ENCODE assay signal across 10 cellular contexts in the genomic region with DNA sequence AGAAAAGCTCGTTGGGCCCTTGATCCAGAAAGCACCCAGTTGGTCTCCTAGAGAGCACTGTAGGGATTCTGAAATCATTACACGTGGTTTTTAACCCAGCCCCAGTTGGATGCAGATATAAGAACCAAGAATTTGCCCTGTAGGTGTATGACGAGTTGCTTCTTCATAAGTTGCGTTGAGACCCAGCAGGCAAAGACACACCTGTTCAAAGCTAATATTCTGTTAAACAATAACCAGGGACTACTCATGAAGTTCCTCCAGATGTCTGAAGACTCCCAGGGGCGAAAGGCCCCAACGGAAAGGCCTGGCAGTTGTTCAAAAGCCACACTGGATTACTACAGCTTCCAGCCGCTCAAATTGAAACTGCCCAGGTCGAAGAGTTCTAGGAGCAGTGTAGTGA.
DNase-seq lines count a peak whose midpoint lies in the region; ATAC-seq and TF ChIP-seq lines count a peak whose summit lies in the region.
"Had no signal": no experiment of that assay in that cellular context is flagged by ENCODE, and none has a peak within 500 bp of the region (broad histone marks: within the 10 kb centered on the region; RNA-seq: fewer than 3 reads in every experiment).

No MANE protein-coding gene starts in this region.

- peaks cover 2% of the 10 kb centered on the region for H3K4me1 Mint-ChIP-seq in progenitor cell of endocrine pancreas (ENCODE audit: low read depth)

- H3K27ac ChIP-seq in SJCRH30: no peak overlapping the region

- no peaks in the 10 kb centered on the region for H3K27me3 Mint-ChIP-seq in progenitor cell of endocrine pancreas

- no peak for TF ChIP-seq CTCF in progenitor cell of endocrine pancreas (IDR thresholded peaks at IDR 0.05; ENCODE audit: unreplicated experiment)

- ATAC-seq in GM19397 (IDR thresholded peaks at IDR 0.05; ENCODE audit: unreplicated experiment): peak; percentile 95
- peak; percentile 77 for ATAC-seq in HG03060 (IDR thresholded peaks at IDR 0.05; ENCODE audit: low read depth, unreplicated experiment)
- no peak for ATAC-seq in GM21367 (IDR thresholded peaks at IDR 0.05; ENCODE audit: unreplicated experiment)
- ATAC-seq: activated CD8-positive, alpha-beta T cell treated with anti-CD3 and anti-CD28 coated beads for 36 hours; stimulated activated effector memory CD8-positive, alpha-beta T cell treated with anti-CD3 and anti-CD28 coated beads, Interleukin-12 subunit alpha, Interleukin-12 subunit beta, amount 100 ng/mL, for 72 hours had no signal

- no peak overlapping the region for H3K27ac Mint-ChIP-seq in progenitor cell of endocrine pancreas
- H3K27ac Mint-ChIP-seq: activated CD8-positive, alpha-beta T cell treated with anti-CD3 and anti-CD28 coated beads for 36 hours; stimulated activated effector memory CD8-positive, alpha-beta T cell treated with anti-CD3 and anti-CD28 coated beads, Interleukin-12 subunit alpha, Interleukin-12 subunit beta, amount 100 ng/mL, for 72 hours had no signal

- no peaks in the 10 kb centered on the region for H3K36me3 Mint-ChIP-seq in progenitor cell of endocrine pancreas (ENCODE audit: insufficient read depth)
- H3K36me3 Mint-ChIP-seq: stimulated activated effector memory CD8-positive, alpha-beta T cell treated with anti-CD3 and anti-CD28 coated beads, Interleukin-12 subunit alpha, Interleukin-12 subunit beta, amount 100 ng/mL, for 72 hours had no signal

- H3K4me3 Mint-ChIP-seq in progenitor cell of endocrine pancreas (ENCODE audit: low read depth): no peak overlapping the region
- H3K4me3 Mint-ChIP-seq: activated CD8-positive, alpha-beta T cell treated with anti-CD3 and anti-CD28 coated beads for 36 hours; stimulated activated effector memory CD8-positive, alpha-beta T cell treated with anti-CD3 and anti-CD28 coated beads, Interleukin-12 subunit alpha, Interleukin-12 subunit beta, amount 100 ng/mL, for 72 hours had no signal

- H3K4me1 ChIP-seq in SJCRH30: 0 out of 2 replicates have a peak, but pooled peaks cover 3% of the 10 kb centered on the region

- no peaks in the 10 kb centered on the region for H3K27me3 ChIP-seq in SJCRH30

- DNase-seq in DMS53 treated with DMSO at 0.1 percent for 48 hours (lab: John Stamatoyannopoulos, UW; ENCODE audit: unreplicated experiment): peak; percentile 55
- DNase-seq in SJCRH30: peak; percentile 10 to 35
- no peak for DNase-seq in AG20443 (ENCODE audit: low spot score)
- DNase-seq in midbrain (lab: John Stamatoyannopoulos, UW): no peak
- no peak for DNase-seq in progenitor cell of endocrine pancreas (ENCODE audit: low spot score, unreplicated experiment)
- DNase-seq: activated CD8-positive, alpha-beta T cell treated with anti-CD3 and anti-CD28 coated beads for 36 hours had no signal

- no peaks in the 10 kb centered on the region for H3K9me3 Mint-ChIP-seq in progenitor cell of endocrine pancreas (ENCODE audit: low read depth)
- H3K9me3 Mint-ChIP-seq: activated CD8-positive, alpha-beta T cell treated with anti-CD3 and anti-CD28 coated beads for 36 hours; stimulated activated effector memory CD8-positive, alpha-beta T cell treated with anti-CD3 and anti-CD28 coated beads, Interleukin-12 subunit alpha, Interleukin-12 subunit beta, amount 100 ng/mL, for 72 hours had no signal

- H3K36me3 ChIP-seq in SJCRH30: no peaks in the 10 kb centered on the region

- no peaks in the 10 kb centered on the region for H3K9me3 ChIP-seq in SJCRH30 (replicated peaks)

- no peak overlapping the region for H3K4me3 ChIP-seq in SJCRH30

Comparison
In these comparisons a context has a peak if more than half of its experiments do, and no peak if none do; other contexts are left out.
1. DNase-seq: peak in DMS53 treated with DMSO at 0.1 percent for 48 hours (single experiment) and SJCRH30 (2 of 2); none in AG20443 (single experiment), midbrain (single experiment) and progenitor cell of endocrine pancreas (single experiment).